In genomic region chr7:142385528-142386340, GRCh38 we compare ENCODE assay signal across 8 cellular contexts.
DNase-seq lines count a peak whose midpoint lies in the region; ATAC-seq, FAIRE-seq and TF ChIP-seq lines count a peak whose summit lies in the region.

No MANE protein-coding gene starts in this region.

- no peak overlapping the region for H3K9ac ChIP-seq in astrocyte (ENCODE audit: low read length)

- no peak overlapping the region for H3K27ac Mint-ChIP-seq in astrocyte (ENCODE audit: unreplicated experiment)

- H3K27me3 ChIP-seq in Panc1 (ENCODE audit: control insufficient read depth, insufficient read depth, low read length): no peaks in the 10 kb centered on the region
- no peaks in the 10 kb centered on the region for H3K27me3 ChIP-seq in astrocyte (ENCODE audit: insufficient read depth, low read length)

- no TSS peak for BruUV-seq in Panc1 (replicated peaks; lab: Mats Ljungman, UMichigan)

- peaks cover 10% of the 10 kb centered on the region for H3K27me3 Mint-ChIP-seq in astrocyte (ENCODE audit: low read depth, unreplicated experiment)

- H3K9me3 Mint-ChIP-seq in astrocyte (ENCODE audit: unreplicated experiment): no peaks in the 10 kb centered on the region

- intact Hi-C loops in Panc1 (cut with micrococcal nuclease; ENCODE audit: unreplicated experiment): no loop called here

- no peak overlapping the region for H3K4me3 ChIP-seq in Panc1 (ENCODE audit: low read depth in 2 of 2, low read length in 2 of 2)
- H3K4me3 ChIP-seq in astrocyte (ENCODE audit: insufficient read depth, low read depth, low read length): no peak overlapping the region

- H3K36me3 ChIP-seq in Panc1 (ENCODE audit: control insufficient read depth, insufficient read depth, low read length) (no peaks in the 10 kb centered on the region), astrocyte (ENCODE audit: insufficient read depth, low read length) (no peaks in the 10 kb centered on the region)

- no peaks in the 10 kb centered on the region for H3K36me3 Mint-ChIP-seq in astrocyte (ENCODE audit: low read depth, unreplicated experiment)

- TF ChIP-seq CTCF in GM20000 (IDR thresholded peaks at IDR 0.05; ENCODE audit: extremely low read depth, missing control alignments) (peak; percentile 39), Panc1 (IDR thresholded peaks at IDR 0.05) (peak; percentile 82), astrocyte (IDR thresholded peaks at IDR 0.05; ENCODE audit: insufficient read depth, low read depth, low read length) (peak; percentile 83)

- POLR2A ChIA-PET in Panc1 (lab: Charles Lee): no interaction called here

- H3K4me2 ChIP-seq in astrocyte (ENCODE audit: low read length): no peak overlapping the region

- ATAC-seq in HG03575 (IDR thresholded peaks at IDR 0.05; ENCODE audit: extremely low read depth, insufficient number of reproducible peaks, low FRiP score, unreplicated experiment): peak; percentile 64
- peak; percentile 89 for ATAC-seq in Panc1

- no peak overlapping the region for H3K27ac ChIP-seq in Panc1 (ENCODE audit: low read length)
- no peak overlapping the region for H3K27ac ChIP-seq in astrocyte (ENCODE audit: low read depth, low read length)

- H3K79me2 ChIP-seq in astrocyte (ENCODE audit: insufficient read depth, low read length): no peaks in the 10 kb centered on the region

- no peak overlapping the region for H3K4me3 Mint-ChIP-seq in astrocyte (ENCODE audit: unreplicated experiment)

- in situ Hi-C loops in Panc1 (cut with HindIII; ENCODE audit: low pct_unique_long_range_greater_than_20kb, low sequenced_read_pairs): no loop called here

- H3K9me3 ChIP-seq in Panc1 (ENCODE audit: control insufficient read depth, insufficient read depth, low read depth, low read length): no peaks in the 10 kb centered on the region
- no peaks in the 10 kb centered on the region for H3K9me3 ChIP-seq in astrocyte (ENCODE audit: insufficient read depth, low read depth, low read length)

- H2AFZ ChIP-seq in astrocyte (ENCODE audit: low read depth, low read length): no peak overlapping the region

- H3K4me1 ChIP-seq in Panc1 (ENCODE audit: control insufficient read depth, insufficient read depth, low read length) (no peaks in the 10 kb centered on the region), astrocyte (ENCODE audit: insufficient read depth, low read length) (no peaks in the 10 kb centered on the region)

- FAIRE-seq in astrocyte (lab: Jason Lieb, UNC): peak; percentile 75

- CTCF ChIA-PET in Panc1 (lab: Charles Lee): no interaction called here

- no peaks in the 10 kb centered on the region for H4K20me1 ChIP-seq in astrocyte (ENCODE audit: insufficient read depth, low read length)

- H3K4me1 Mint-ChIP-seq in astrocyte (ENCODE audit: low read depth, unreplicated experiment): peaks cover 15% of the 10 kb centered on the region

- DNase-seq in ELF-1 (ENCODE audit: low read depth, low spot score) (peak; percentile 58), GM20000 (ENCODE audit: low spot score) (peak; percentile 30), Panc1 (ENCODE audit: low read depth, low spot score) (peak; percentile 36), astrocyte (ENCODE audit: low read depth) (peak; percentile 37), iPS-NIHi7 (ENCODE audit: extremely low spot score) (peak; percentile 51), NCI-H2227 treated with DMSO at 0.1 percent for 48 hours (lab: John Stamatoyannopoulos, UW) (no peak)
- DNase-seq in stimulated activated CD4-positive, alpha-beta T cell treated with anti-CD3 and anti-CD28 coated beads, Interleukin-2, amount 100 ng/mL, for 48 hours: peak; percentile 16 to 40
